In genomic region chr1:189851806-189852367, GRCh38 we compare ENCODE assay signal across 17 cellular contexts.
A peak's percentile ranks its signal among the peaks of the same experiment; 100 is the strongest.
DNase-seq lines count a peak whose midpoint lies in the region; ATAC-seq lines count a peak whose summit lies in the region.
"Had no signal": no experiment of that assay in that cellular context is flagged by ENCODE, and none has a peak within 500 bp of the region (broad histone marks: within the 10 kb centered on the region; RNA-seq: fewer than 3 reads in every experiment).

No MANE protein-coding gene starts in this region.

- no peak for ATAC-seq in HG02623 (IDR thresholded peaks at IDR 0.05; ENCODE audit: unreplicated experiment)
- ATAC-seq: activated CD8-positive, alpha-beta T cell treated with anti-CD3 and anti-CD28 coated beads, Interleukin-2, amount 10 ng/mL, durations not matched to agents 7 days and 5 days had no signal

- H3K4me3 ChIP-seq in SJCRH30: no peak overlapping the region
- H3K4me3 ChIP-seq: testis had no signal

- no peaks in the 10 kb centered on the region for H3K27me3 ChIP-seq in SJCRH30
- H3K27me3 ChIP-seq: testis had no signal

- no peaks in the 10 kb centered on the region for H3K36me3 ChIP-seq in SJCRH30

- DNase-seq in DMS79 treated with DMSO at 0.1 percent for 48 hours (lab: John Stamatoyannopoulos, UW) (peak; percentile 9), KBM-7 (peak; percentile 4), SJCRH30 (peak; percentile 3 to 8), left kidney (ENCODE audit: low read depth, low spot score) (peak; percentile 55), putamen (ENCODE audit: low spot score) (no peak), superior temporal gyrus (ENCODE audit: extremely low spot score) (no peak)
- no peak for DNase-seq in effector CD8-positive, alpha-beta T cell (lab: John Stamatoyannopoulos, UW)
- DNase-seq: activated CD8-positive, alpha-beta T cell treated with anti-CD3 and anti-CD28 coated beads, Interleukin-2, amount 10 ng/mL, durations not matched to agents 7 days and 5 days; activated naive CD8-positive, alpha-beta T cell treated with anti-CD3 and anti-CD28 coated beads, Interleukin-2, amount 10 ng/mL, durations not matched to agents 7 days and 5 days; effector CD4-positive, alpha-beta T cell; H9; IMR-90; MV-4-11; stimulated activated CD4-positive, alpha-beta T cell treated with anti-CD3 and anti-CD28 coated beads, Interleukin-4, amount 100 ng/mL, for 24 hours; stimulated activated CD8-positive, alpha-beta memory T cell treated with anti-CD3 and anti-CD28 coated beads, Interleukin-4, amount 100 ng/mL, for 48 hours; testis had no signal

- H3K9me3 ChIP-seq in SJCRH30 (replicated peaks): no peaks in the 10 kb centered on the region
- H3K9me3 ChIP-seq: testis had no signal

- no peaks in the 10 kb centered on the region for H3K4me1 ChIP-seq in SJCRH30
- H3K4me1 ChIP-seq: testis had no signal

- in situ Hi-C loops in KBM-7 (cut with MboI; ENCODE audit: low pct_unique_long_range_greater_than_20kb, low sequenced_read_pairs): no loop called here

- H3K27ac ChIP-seq in SJCRH30: no peak overlapping the region
- H3K27ac ChIP-seq: testis had no signal

Comparison
In these comparisons a context has a peak if more than half of its experiments do, and no peak if none do; other contexts are left out.
1. DNase-seq: peak in DMS79 treated with DMSO at 0.1 percent for 48 hours (single experiment), KBM-7 (single experiment), SJCRH30 (2 of 2) and left kidney (single experiment); none in putamen (single experiment), superior temporal gyrus (single experiment) and effector CD8-positive, alpha-beta T cell (single experiment).